Comparison of ENCODE assay signal across 15 cellular contexts in the genomic region with DNA sequence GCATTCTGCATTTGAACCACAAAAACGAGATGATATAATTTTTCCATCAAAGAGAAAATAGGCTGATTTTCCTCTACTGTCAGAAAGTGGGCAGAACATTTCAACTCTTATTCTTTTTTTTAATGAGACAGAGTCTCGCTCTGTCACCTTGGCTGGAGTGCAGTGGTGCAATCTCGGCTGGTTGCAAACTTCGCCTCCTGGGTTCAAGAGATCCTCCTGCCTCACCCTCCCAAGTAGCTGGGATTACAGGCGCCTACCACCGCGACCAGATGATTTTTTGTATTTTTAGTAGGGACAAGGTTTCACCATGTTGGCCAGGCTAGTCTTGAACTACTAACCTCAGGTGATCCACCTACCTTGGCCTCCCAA. TPM values are rescaled to one million over a fixed set of nuclear protein-coding genes. Genes with fewer than 3 reads are reported as not detected.
A peak's percentile ranks its signal among the peaks of the same experiment; 100 is the strongest.
DNase-seq lines count a peak whose midpoint lies in the region; ATAC-seq lines count a peak whose summit lies in the region.
"Had no signal": no experiment of that assay in that cellular context is flagged by ENCODE, and none has a peak within 500 bp of the region (broad histone marks: within the 10 kb centered on the region; RNA-seq: fewer than 3 reads in every experiment).

No MANE protein-coding gene starts in this region.

- H3K4me3 ChIP-seq in CD8-positive, alpha-beta memory T cell (ENCODE audit: low read length) = no peak overlapping the region
- H3K4me3 ChIP-seq: MG63, sigmoid colon, tibial nerve had no signal

- H3K27ac Mint-ChIP-seq in CD8-positive, alpha-beta memory T cell = peak overlapping the region in 6 of 8 donors; percentile 3 to 85 (median 20)
- peak overlapping the region; percentile 68 for H3K27ac Mint-ChIP-seq in T-helper 17 cell
- H3K27ac Mint-ChIP-seq in activated naive CD8-positive, alpha-beta T cell treated with anti-CD3 and anti-CD28 coated beads, Interleukin-2, amount 50 U/mL, for 24 hours = peak overlapping the region; percentile 95
- H3K27ac Mint-ChIP-seq: B cell had no signal

- CTCF ChIA-PET in CD8-positive, alpha-beta memory T cell (lab: Charles Lee) = interaction anchor here (0.6 to 1.9 kb wide), 3 partner anchors 24 to 58 kb away, joined by 3 to 6 read pairs (median 5); no protein-coding TSS in a partner anchor

- H3K4me3 Mint-ChIP-seq in CD8-positive, alpha-beta memory T cell = peak overlapping the region in 5 of 7 donors; percentile 13 to 73 (median 60)
- H3K4me3 Mint-ChIP-seq in T-helper 17 cell = peak overlapping the region; percentile 71
- H3K4me3 Mint-ChIP-seq in activated naive CD8-positive, alpha-beta T cell treated with anti-CD3 and anti-CD28 coated beads, Interleukin-2, amount 50 U/mL, for 24 hours = peak overlapping the region; percentile 63
- H3K4me3 Mint-ChIP-seq: B cell had no signal

- ATAC-seq in T-helper 17 cell (no peak), left cardiac atrium (no peak)
- ATAC-seq in activated naive CD8-positive, alpha-beta T cell treated with anti-CD3 and anti-CD28 coated beads, Interleukin-2, amount 50 U/mL, for 24 hours = no peak

- H3K4me1 ChIP-seq in CD8-positive, alpha-beta memory T cell (ENCODE audit: insufficient read depth, low read length) = peaks cover 22% of the 10 kb centered on the region

- H3K36me3 ChIP-seq in CD8-positive, alpha-beta memory T cell (ENCODE audit: insufficient read depth, low read length) = no peaks in the 10 kb centered on the region
- H3K36me3 ChIP-seq: sigmoid colon, tibial nerve had no signal

- no peak overlapping the region for H3K27ac ChIP-seq in CD8-positive, alpha-beta memory T cell (ENCODE audit: low read depth, low read length)
- H3K27ac ChIP-seq: sigmoid colon, tibial nerve had no signal

- no peaks in the 10 kb centered on the region for H3K27me3 ChIP-seq in CD8-positive, alpha-beta memory T cell (ENCODE audit: insufficient read depth, low read length, poor library complexity, severe bottlenecking)
- H3K27me3 ChIP-seq: MG63, sigmoid colon, tibial nerve had no signal

- no peaks in the 10 kb centered on the region for H3K9me3 Mint-ChIP-seq in CD8-positive, alpha-beta memory T cell
- H3K9me3 Mint-ChIP-seq in activated naive CD8-positive, alpha-beta T cell treated with anti-CD3 and anti-CD28 coated beads, Interleukin-2, amount 50 U/mL, for 24 hours = no peaks in the 10 kb centered on the region

- no peaks in the 10 kb centered on the region for H3K27me3 Mint-ChIP-seq in CD8-positive, alpha-beta memory T cell
- H3K27me3 Mint-ChIP-seq in T-helper 17 cell = no peaks in the 10 kb centered on the region
- H3K27me3 Mint-ChIP-seq in activated naive CD8-positive, alpha-beta T cell treated with anti-CD3 and anti-CD28 coated beads, Interleukin-2, amount 50 U/mL, for 24 hours = no peaks in the 10 kb centered on the region
- H3K27me3 Mint-ChIP-seq: B cell had no signal

- peaks cover 45 to 71% (median 64%) of the 10 kb centered on the region in 3 donors for H3K4me1 Mint-ChIP-seq in CD8-positive, alpha-beta memory T cell
- H3K4me1 Mint-ChIP-seq in T-helper 17 cell = peaks cover 44% of the 10 kb centered on the region
- H3K4me1 Mint-ChIP-seq in activated naive CD8-positive, alpha-beta T cell treated with anti-CD3 and anti-CD28 coated beads, Interleukin-2, amount 50 U/mL, for 24 hours = peaks cover 79% of the 10 kb centered on the region

- peaks cover 0 to 22% (median 8%) of the 10 kb centered on the region in 3 donors for H3K36me3 Mint-ChIP-seq in CD8-positive, alpha-beta memory T cell
- H3K36me3 Mint-ChIP-seq in T-helper 17 cell (ENCODE audit: low read depth) = peaks cover 4% of the 10 kb centered on the region
- H3K36me3 Mint-ChIP-seq in activated naive CD8-positive, alpha-beta T cell treated with anti-CD3 and anti-CD28 coated beads, Interleukin-2, amount 50 U/mL, for 24 hours (ENCODE audit: low read depth) = peaks cover 41% of the 10 kb centered on the region

- POLR2A ChIA-PET in CD8-positive, alpha-beta memory T cell (lab: Charles Lee) = no interaction called here

- no peak for DNase-seq in CD8-positive, alpha-beta memory T cell
- DNase-seq in T-helper 17 cell = no peak
- no peak for DNase-seq in activated naive CD8-positive, alpha-beta T cell treated with anti-CD3 and anti-CD28 coated beads, Interleukin-2, amount 50 U/mL, for 24 hours
- peak; percentile 25 for DNase-seq in stimulated activated CD4-positive, alpha-beta T cell treated with anti-CD3 and anti-CD28 coated beads, Interleukin-1b, Interleukin-23, amount 100 ng/mL, for 48 hours
- DNase-seq in globus pallidus (ENCODE audit: low spot score) = no peak
- DNase-seq in NCI-H345 (lab: John Stamatoyannopoulos, UW) = no peak
- no peak for DNase-seq in left cardiac atrium
- DNase-seq: cerebellar nuclear complex, GF-D8, NCI-H2227 treated with DMSO at 0.1 percent for 48 hours, occipital lobe, sigmoid colon had no signal

- intact Hi-C loops in left cardiac atrium (cut with DNase I) = no loop called here

- H3K9me3 ChIP-seq in CD8-positive, alpha-beta memory T cell (ENCODE audit: low read length) = no peaks in the 10 kb centered on the region
- no peaks in the 10 kb centered on the region for H3K9me3 ChIP-seq in T-helper 17 cell (ENCODE audit: control insufficient read depth, low read length, poor library complexity, severe bottlenecking)
- H3K9me3 ChIP-seq: MG63, sigmoid colon, tibial nerve had no signal

RNA-seq across cellular contexts. Expression of a gene that starts 11.6 kb away (rescaled TPM):
- total RNA-seq in CD8-positive, alpha-beta memory T cell = 10 to 100 TPM; 12.9 to 13.4 TPM
- polyA plus RNA-seq in CD8-positive, alpha-beta memory T cell = 8.6 TPM
- total RNA-seq in T-helper 17 cell (10 to 100 TPM; 10.5 to 13.5 TPM), left cardiac atrium (1 to 10 TPM; 8.1 to 8.2 TPM)

RNA-seq across cellular contexts. Expression of a gene that starts 27.8 kb away (rescaled TPM):
- total RNA-seq in CD8-positive, alpha-beta memory T cell = 1 to 10 TPM; 7.1 to 8.4 TPM
- 1.4 TPM for polyA plus RNA-seq in CD8-positive, alpha-beta memory T cell
- 10 to 100 TPM in 1 of 2 donors, under 1 TPM in 1; 0.65 to 10.2 TPM for total RNA-seq in T-helper 17 cell
- total RNA-seq in left cardiac atrium = 10 to 100 TPM in 1 of 2 donors, 1 to 10 TPM in 1; 7.3 to 11.9 TPM

Comparison
In these comparisons a context has a peak if more than half of its experiments do, and no peak if none do; other contexts are left out.
1. H3K27ac Mint-ChIP-seq: peak in every context shown above with its lines; median percentile 95 in activated naive CD8-positive, alpha-beta T cell treated with anti-CD3 and anti-CD28 coated beads, Interleukin-2, amount 50 U/mL, for 24 hours; 68 in T-helper 17 cell; 20 in CD8-positive, alpha-beta memory T cell.